Comparison of ENCODE assay signal across 1 cellular context in genomic region chr10:34024708-34025425, GRCh38.
TF ChIP-seq lines count a peak whose summit lies in the region.

No MANE protein-coding gene starts in this region.

TF ChIP-seq in K562, 482 proteins besides CTCF, POLR2A, EP300 and RAD21 (continued from another document):
- no peak for TF ChIP-seq CEBPZ (IDR thresholded peaks at IDR 0.05; ENCODE audit: borderline replicate concordance, low read depth, low read length)
- TF ChIP-seq RFX1 (IDR thresholded peaks at IDR 0.05): no peak
- TF ChIP-seq ZNF263 (CRISPR knock-in tag; IDR thresholded peaks at IDR 0.05; ENCODE audit: borderline replicate concordance): no peak
- peak; percentile 88 for TF ChIP-seq USF2 (CRISPR knock-in tag; IDR thresholded peaks at IDR 0.05)
- TF ChIP-seq ZBTB26 (CRISPR knock-in tag; IDR thresholded peaks at IDR 0.05): no peak
- no peak for TF ChIP-seq XRCC4 (IDR thresholded peaks at IDR 0.05; ENCODE audit: extremely low read depth, insufficient read depth, insufficient read length)
- TF ChIP-seq NR4A1 (CRISPR knock-in tag; IDR thresholded peaks at IDR 0.05): no peak
- no peak for TF ChIP-seq NR4A1 (tag; IDR thresholded peaks at IDR 0.05)
- no peak for TF ChIP-seq ZBTB5 (IDR thresholded peaks at IDR 0.05)
- TF ChIP-seq NFIC (IDR thresholded peaks at IDR 0.05): no peak
- TF ChIP-seq ZNF280A (IDR thresholded peaks at IDR 0.05; ENCODE audit: low read depth, partially characterized antibody): no peak
- no peak for TF ChIP-seq SNIP1 (IDR thresholded peaks at IDR 0.05; ENCODE audit: low read depth)
- no peak for TF ChIP-seq HIVEP1 (CRISPR knock-in tag; IDR thresholded peaks at IDR 0.05)
- no peak for TF ChIP-seq THAP7 (CRISPR knock-in tag; IDR thresholded peaks at IDR 0.05)
- no peak for TF ChIP-seq E2F5 (CRISPR knock-in tag; IDR thresholded peaks at IDR 0.05)
- no peak for TF ChIP-seq DLX4 (CRISPR knock-in tag; IDR thresholded peaks at IDR 0.05)
- no peak for TF ChIP-seq TAF1 (IDR thresholded peaks at IDR 0.05; ENCODE audit: control insufficient read depth, extremely low read depth, insufficient read depth, low read length, severe bottlenecking)
- TF ChIP-seq NR2C2 (CRISPR knock-in tag; IDR thresholded peaks at IDR 0.05): no peak
- no peak for TF ChIP-seq NR2C2 (tag; IDR thresholded peaks at IDR 0.05)
- no peak for TF ChIP-seq DMBX1 (CRISPR knock-in tag; IDR thresholded peaks at IDR 0.05; ENCODE audit: borderline replicate concordance)
- no peak for TF ChIP-seq ZNF274 (IDR thresholded peaks at IDR 0.05; ENCODE audit: borderline replicate concordance, low read depth, low read length)
- peak; percentile 52 for TF ChIP-seq NFYB (IDR thresholded peaks at IDR 0.05; ENCODE audit: extremely low read depth, insufficient read length)
